In the genomic region with DNA sequence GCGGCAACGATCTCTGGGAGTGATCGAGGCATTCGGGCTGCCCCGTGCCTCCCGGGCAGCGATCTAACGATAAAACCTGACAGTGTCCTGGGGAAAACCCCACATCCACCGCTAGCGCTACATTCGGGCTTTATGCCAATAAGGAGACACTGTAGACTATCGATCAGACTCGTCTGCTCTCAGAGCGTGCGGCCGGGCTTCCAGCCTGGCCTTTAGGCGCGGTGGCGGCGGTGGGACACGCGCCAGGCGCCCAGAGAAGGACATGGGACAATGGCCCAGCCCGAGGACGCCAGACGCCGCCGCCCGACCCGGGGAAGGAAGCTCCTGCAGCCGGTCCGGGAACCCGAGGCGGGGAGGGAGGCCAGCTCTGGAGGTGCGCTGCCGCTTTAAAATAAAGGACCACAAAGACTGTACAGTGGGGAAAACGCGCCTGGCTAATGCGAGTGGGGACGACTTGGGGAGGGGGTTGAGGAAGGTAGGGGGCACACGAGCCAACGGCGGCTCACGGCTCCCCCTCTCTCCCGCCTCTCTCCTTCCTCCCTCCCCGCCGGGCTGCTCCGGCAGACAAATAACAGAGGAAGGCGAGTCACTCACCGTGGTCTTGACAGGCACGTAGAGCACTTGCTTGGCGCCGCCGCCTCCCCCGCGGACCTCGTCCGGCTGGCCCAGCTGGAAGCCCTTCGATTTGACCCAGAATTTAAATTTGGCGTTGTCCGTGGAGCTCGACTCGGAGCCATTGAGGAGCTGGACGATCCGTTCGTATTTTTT, we compare ENCODE assay signal across 9 cellular contexts. TPM values are rescaled to one million over a fixed set of nuclear protein-coding genes. Genes with fewer than 3 reads are reported as not detected.
A peak's percentile ranks its signal among the peaks of the same experiment; 100 is the strongest.
DNase-seq lines count a peak whose midpoint lies in the region; ATAC-seq and TF ChIP-seq lines count a peak whose summit lies in the region.
"Had no signal": no experiment of that assay in that cellular context is flagged by ENCODE, and none has a peak within 500 bp of the region (broad histone marks: within the 10 kb centered on the region; RNA-seq: fewer than 3 reads in every experiment).

No MANE protein-coding gene starts in this region.

- H3K27me3 Mint-ChIP-seq in neural crest cell (ENCODE audit: low read depth) = peaks cover 96% of the 10 kb centered on the region

- DNase-seq in Caki2 (ENCODE audit: low read depth) = peak; percentile 23
- no peak for DNase-seq in PC-9
- DNase-seq in fibroblast of lung (ENCODE audit: low read depth in 2 of 2) = peak in 1 of 2 donors; percentile 25
- DNase-seq in neural crest cell (ENCODE audit: low read depth, low spot score) = peak; percentile 41
- no peak for DNase-seq in OCI-M2 (lab: John Stamatoyannopoulos, UW; ENCODE audit: unreplicated experiment)
- no peak for DNase-seq in effector CD4-positive, alpha-beta T cell
- DNase-seq: activated T-cell treated with anti-CD3 and anti-CD28 coated beads, Interleukin-2, amount 50 U/mL, for 4 hours had no signal

- H3K4me3 ChIP-seq in PC-9 (no peak overlapping the region), fibroblast of lung (replicated peaks in 1 of 4; ENCODE audit: control extremely low read depth in 1 of 4, insufficient read depth in 1 of 4, low read depth in 3 of 4, low read length in 4 of 4) (peak overlapping the region; percentile 25 to 50 (median 39))

- intact Hi-C loops in PC-9 (cut with micrococcal nuclease; ENCODE audit: unreplicated experiment) = no loop called here

- H3K79me2 ChIP-seq in PC-9 (ENCODE audit: low read depth) = no peaks in the 10 kb centered on the region
- H3K79me2 ChIP-seq in fibroblast of lung (ENCODE audit: control insufficient read depth, insufficient read depth, low read length) = no peaks in the 10 kb centered on the region

- POLR2A ChIA-PET in PC-9 (lab: Charles Lee; ENCODE audit: unreplicated experiment) = no interaction called here

- H3K9me2 ChIP-seq in PC-9 (ENCODE audit: insufficient read depth) = no peaks in the 10 kb centered on the region

- no TSS peak for BruUV-seq in PC-9 (replicated peaks; lab: Mats Ljungman, UMichigan)

- in situ Hi-C loops in Caki2 (cut with HindIII; ENCODE audit: low pct_unique_long_range_greater_than_20kb, low sequenced_read_pairs) = no loop called here

- H4K20me1 ChIP-seq in PC-9 (ENCODE audit: insufficient read depth) = no peaks in the 10 kb centered on the region
- no peaks in the 10 kb centered on the region for H4K20me1 ChIP-seq in fibroblast of lung (ENCODE audit: control insufficient read depth, extremely low read depth, insufficient read depth, low read length)

- TF ChIP-seq CTCF in PC-9 (conservative IDR thresholded peaks at IDR 0.05) (no peak), fibroblast of lung (conservative IDR thresholded peaks at IDR 0.05 in 1 of 2, IDR thresholded peaks at IDR 0.05 in 1 of 2; ENCODE audit: low read depth in 1 of 2, low read length in 2 of 2) (no peak), neural crest cell (conservative IDR thresholded peaks at IDR 0.05) (no peak)

- H3K36me3 ChIP-seq in PC-9 (ENCODE audit: low read depth) (no peaks in the 10 kb centered on the region), fibroblast of lung (ENCODE audit: control insufficient read depth, insufficient read depth, low read length) (no peaks in the 10 kb centered on the region)

- CTCF ChIA-PET in PC-9 (lab: Charles Lee) = no interaction called here

- H3K4me1 Mint-ChIP-seq in neural crest cell = peaks cover 22% of the 10 kb centered on the region

- peak overlapping the region; percentile 84 for H3K4me3 Mint-ChIP-seq in neural crest cell
- H3K4me3 Mint-ChIP-seq: activated T-cell treated with anti-CD3 and anti-CD28 coated beads, Interleukin-2, amount 50 U/mL, for 4 hours had no signal

- peaks cover 9% of the 10 kb centered on the region for H3K27me3 ChIP-seq in PC-9 (ENCODE audit: insufficient read depth, low read depth)
- H3K27me3 ChIP-seq in fibroblast of lung (ENCODE audit: control insufficient read depth, insufficient read depth, low read length) = peaks cover 36% of the 10 kb centered on the region

- H3K4me1 ChIP-seq in PC-9 (replicated peaks; ENCODE audit: insufficient read depth) = no peaks in the 10 kb centered on the region
- H3K4me1 ChIP-seq in fibroblast of lung (ENCODE audit: control insufficient read depth, extremely low read depth, insufficient read depth, low read length) = no peaks in the 10 kb centered on the region

- H3K4me2 ChIP-seq in PC-9 = peak overlapping the region; percentile 44
- H3K4me2 ChIP-seq in fibroblast of lung (ENCODE audit: extremely low read depth, insufficient read depth, low read length) = peak overlapping the region; percentile 82

- H3K36me3 Mint-ChIP-seq in neural crest cell (ENCODE audit: low read depth) = no peaks in the 10 kb centered on the region

- H3K27ac ChIP-seq in PC-9 = no peak overlapping the region
- no peak overlapping the region for H3K27ac ChIP-seq in fibroblast of lung (ENCODE audit: insufficient read depth, low read length)

- no peak overlapping the region for H2AFZ ChIP-seq in PC-9
- peak overlapping the region; percentile 39 for H2AFZ ChIP-seq in fibroblast of lung (ENCODE audit: low read length)

- H3K9me3 ChIP-seq in PC-9 (ENCODE audit: insufficient read depth, low read depth) (no peaks in the 10 kb centered on the region), fibroblast of lung (ENCODE audit: control insufficient read depth, insufficient read depth, low read depth, low read length) (no peaks in the 10 kb centered on the region)

- H3K27ac Mint-ChIP-seq in neural crest cell (ENCODE audit: unreplicated experiment) = no peak overlapping the region

- no peak overlapping the region for H3K9ac ChIP-seq in fibroblast of lung (ENCODE audit: insufficient read depth, low read length)

- no peaks in the 10 kb centered on the region for H3F3A ChIP-seq in PC-9 (ENCODE audit: insufficient read depth, low read depth)

- no peaks in the 10 kb centered on the region for H3K9me3 Mint-ChIP-seq in neural crest cell
- H3K9me3 Mint-ChIP-seq: activated T-cell treated with anti-CD3 and anti-CD28 coated beads, Interleukin-2, amount 50 U/mL, for 4 hours had no signal

- ATAC-seq in HG02798 (IDR thresholded peaks at IDR 0.05; ENCODE audit: poor library complexity, unreplicated experiment) = peak; percentile 64
- no peak for ATAC-seq in GM18868 (IDR thresholded peaks at IDR 0.05; ENCODE audit: unreplicated experiment)

RNA-seq across cellular contexts. Expression of gene NOL4, which starts 2.1 kb away (rescaled TPM):
- total RNA-seq in Caki2 (2014; rRNA removed; shearing (Covaris generic); ENCODE audit: low replicate concordance) = not detected in 2 replicates
- total RNA-seq in PC-9 (2021) (not detected in 2 replicates), fibroblast of lung (not detected in 2 replicates), neural crest cell (0.14 and 0.63 TPM in 2 replicates)
- polyA plus RNA-seq in fibroblast of lung = not detected in 2 replicates
- polyA plus RNA-seq in fibroblast of lung (2012) = not detected in 2 replicates
- not detected in 2 replicates for polyA minus RNA-seq in fibroblast of lung (ENCODE audit: low replicate concordance)
- total RNA-seq: activated T-cell treated with anti-CD3 and anti-CD28 coated beads, Interleukin-2, amount 50 U/mL, for 4 hours had no signal

Comparison
In these comparisons a context has a peak if more than half of its experiments do, and no peak if none do; other contexts are left out.
1. DNase-seq: peak in Caki2 (single experiment) and neural crest cell (single experiment); none in PC-9 (0 of 2), OCI-M2 (single experiment) and effector CD4-positive, alpha-beta T cell (single experiment).